17 cellular contexts compared by ENCODE assay signal in the genomic region with DNA sequence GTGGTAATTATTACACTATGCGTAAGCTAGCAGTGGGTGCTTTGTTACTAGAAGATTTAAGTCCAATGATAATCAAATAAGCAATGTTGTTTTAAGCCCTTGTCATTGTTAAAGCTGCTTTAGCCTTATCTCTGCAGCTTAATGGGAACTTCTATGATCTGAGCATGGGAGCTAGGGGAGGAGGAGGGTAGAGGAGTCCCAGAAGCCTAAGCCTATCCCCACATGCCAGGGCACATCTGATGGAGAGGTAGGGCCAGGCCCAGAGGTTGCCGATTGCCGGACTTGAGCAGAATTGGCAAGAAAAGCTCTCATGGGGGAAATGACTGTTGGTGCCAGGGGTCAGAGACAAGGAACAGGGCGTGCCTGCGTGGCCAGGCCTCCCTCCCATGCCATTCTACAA.
"Had no signal": no experiment of that assay in that cellular context is flagged by ENCODE, and none has a peak within 500 bp of the region (broad histone marks: within the 10 kb centered on the region; RNA-seq: fewer than 3 reads in every experiment).

No MANE protein-coding gene starts in this region.

- H3K4me1 Mint-ChIP-seq: natural killer cell, WTC11 had no signal

- H3K4me3 Mint-ChIP-seq: activated CD4-positive, alpha-beta memory T cell treated with anti-CD3 and anti-CD28 coated beads, Interleukin-2, amount 10 ng/mL, durations not matched to agents 7 days and 5 days; activated T-cell treated with anti-CD3 and anti-CD28 coated beads, Interleukin-2, amount 50 U/mL, for 4 hours; natural killer cell; WTC11 had no signal

- ATAC-seq: activated T-cell treated with anti-CD3 and anti-CD28 coated beads, Interleukin-2, amount 50 U/mL, for 4 hours; heart left ventricle; left lobe of liver; natural killer cell; stimulated activated naive CD8-positive, alpha-beta T cell treated with anti-CD3 and anti-CD28 coated beads, Interleukin-15, Interleukin-2, amounts not matched to agents 100 U/mL and 50 U/mL, for 24 hours had no signal

- H3K27me3 Mint-ChIP-seq: activated CD4-positive, alpha-beta memory T cell treated with anti-CD3 and anti-CD28 coated beads, Interleukin-2, amount 10 ng/mL, durations not matched to agents 7 days and 5 days had no signal

- DNase-seq: activated CD4-positive, alpha-beta memory T cell treated with anti-CD3 and anti-CD28 coated beads, Interleukin-2, amount 10 ng/mL, durations not matched to agents 7 days and 5 days; activated CD4-positive, alpha-beta T cell treated with anti-CD3 and anti-CD28 coated beads for 4 hours; activated effector memory CD4-positive, alpha-beta T cell treated with Interleukin-2 at 50 U/mL for 16 hours; activated naive CD4-positive, alpha-beta T cell treated with anti-CD3 and anti-CD28 coated beads, Interleukin-2, amount 50 U/mL, for 16 hours; activated T-cell treated with anti-CD3 and anti-CD28 coated beads, Interleukin-2, amount 50 U/mL, for 4 hours; adrenal gland; caudate nucleus; cortex of kidney; effector memory CD4-positive, alpha-beta T cell; heart left ventricle; natural killer cell; nucleus accumbens; stimulated activated naive CD8-positive, alpha-beta T cell treated with anti-CD3 and anti-CD28 coated beads, Interleukin-15, Interleukin-2, amounts not matched to agents 100 U/mL and 50 U/mL, for 24 hours; T-helper 2 cell; trophoblast cell had no signal

- H3K27ac Mint-ChIP-seq: activated CD4-positive, alpha-beta memory T cell treated with anti-CD3 and anti-CD28 coated beads, Interleukin-2, amount 10 ng/mL, durations not matched to agents 7 days and 5 days; natural killer cell; WTC11 had no signal

- H3K36me3 Mint-ChIP-seq: WTC11 had no signal

- H3K9me3 Mint-ChIP-seq: activated CD4-positive, alpha-beta memory T cell treated with anti-CD3 and anti-CD28 coated beads, Interleukin-2, amount 10 ng/mL, durations not matched to agents 7 days and 5 days; activated T-cell treated with anti-CD3 and anti-CD28 coated beads, Interleukin-2, amount 50 U/mL, for 4 hours; natural killer cell; WTC11 had no signal
